ENCODE assay signal across 9 cellular contexts in genomic region chr1:204684551-204685235, GRCh38. TPM values are rescaled to one million over a fixed set of nuclear protein-coding genes. Genes with fewer than 3 reads are reported as not detected.
A peak's percentile ranks its signal among the peaks of the same experiment; 100 is the strongest.
DNase-seq lines count a peak whose midpoint lies in the region; ATAC-seq and TF ChIP-seq lines count a peak whose summit lies in the region.
"Had no signal": no experiment of that assay in that cellular context is flagged by ENCODE, and none has a peak within 500 bp of the region (broad histone marks: within the 10 kb centered on the region; RNA-seq: fewer than 3 reads in every experiment).

No MANE protein-coding gene starts in this region.

- TF ChIP-seq CTCF in activated B cell treated with CpG ODN at 0.5 μM for 24 hours (IDR thresholded peaks at IDR 0.05), result no peak

- H3K9me3 ChIP-seq in iPS-20b (ENCODE audit: insufficient read depth, low read depth, low read length), result no peaks in the 10 kb centered on the region

- no peaks in the 10 kb centered on the region for H3K36me3 ChIP-seq in iPS-20b (ENCODE audit: insufficient read depth, low read depth, low read length)

- no peak overlapping the region for H3K27ac Mint-ChIP-seq in activated B cell treated with CpG ODN at 0.5 μM for 24 hours
- H3K27ac Mint-ChIP-seq in stimulated activated effector memory CD8-positive, alpha-beta T cell treated with anti-CD3 and anti-CD28 coated beads, Interleukin-12 subunit alpha, Interleukin-12 subunit beta, amount 100 ng/mL, for 72 hours, result no peak overlapping the region

- H3K4me1 ChIP-seq in iPS-20b (ENCODE audit: insufficient read depth, low read length), result peaks cover 4% of the 10 kb centered on the region; the same call in 1 of the 2 replicates

- H3K27me3 ChIP-seq in iPS-20b (ENCODE audit: insufficient read depth, low read length), result peaks cover 76% of the 10 kb centered on the region

- no peak overlapping the region for H3K27ac ChIP-seq in iPS-20b (ENCODE audit: low read length)

- ATAC-seq in activated B cell treated with CpG ODN at 0.5 μM for 24 hours (ENCODE audit: low read depth), result no peak
- ATAC-seq in stimulated activated effector memory CD8-positive, alpha-beta T cell treated with anti-CD3 and anti-CD28 coated beads, Interleukin-12 subunit alpha, Interleukin-12 subunit beta, amount 100 ng/mL, for 72 hours, result no peak
- no peak for ATAC-seq in GM21723 (IDR thresholded peaks at IDR 0.05; ENCODE audit: unreplicated experiment)

- H3K36me3 Mint-ChIP-seq in activated B cell treated with CpG ODN at 0.5 μM for 24 hours (ENCODE audit: low read depth), result no peaks in the 10 kb centered on the region
- H3K36me3 Mint-ChIP-seq in stimulated activated effector memory CD8-positive, alpha-beta T cell treated with anti-CD3 and anti-CD28 coated beads, Interleukin-12 subunit alpha, Interleukin-12 subunit beta, amount 100 ng/mL, for 72 hours, result no peaks in the 10 kb centered on the region

- DNase-seq in NCI-H1092 treated with DMSO at 0.1 percent for 48 hours (lab: John Stamatoyannopoulos, UW), result peak; percentile 63
- no peak for DNase-seq in NCI-H1092 (lab: John Stamatoyannopoulos, UW)
- DNase-seq in activated B cell treated with CpG ODN at 0.5 μM for 24 hours, result no peak
- DNase-seq in stimulated activated effector memory CD8-positive, alpha-beta T cell treated with anti-CD3 and anti-CD28 coated beads, Interleukin-12 subunit alpha, Interleukin-12 subunit beta, amount 100 ng/mL, for 72 hours (ENCODE audit: low spot score in 2 of 2), result no peak
- no peak for DNase-seq in mucosa of gallbladder (ENCODE audit: low spot score)
- no peak for DNase-seq in AG08395 (ENCODE audit: low spot score)

- POLR2A ChIA-PET in activated B cell treated with CpG ODN at 0.5 μM for 24 hours (lab: Charles Lee), result no interaction called here

- H3K9ac ChIP-seq in iPS-20b (ENCODE audit: low read depth, low read length), result no peak overlapping the region; the same call in 1 of the 2 replicates

- intact Hi-C loops in activated B cell treated with CpG ODN at 0.5 μM for 24 hours (cut with micrococcal nuclease), result loop anchor here (1.0 kb wide), 1 partner anchor 16 kb away; no protein-coding TSS in a partner anchor

- peak overlapping the region; percentile 67 for H3K4me3 Mint-ChIP-seq in activated B cell treated with CpG ODN at 0.5 μM for 24 hours
- H3K4me3 Mint-ChIP-seq in stimulated activated effector memory CD8-positive, alpha-beta T cell treated with anti-CD3 and anti-CD28 coated beads, Interleukin-12 subunit alpha, Interleukin-12 subunit beta, amount 100 ng/mL, for 72 hours, result peak overlapping the region; percentile 9

- peaks cover 13% of the 10 kb centered on the region for H3K4me1 Mint-ChIP-seq in activated B cell treated with CpG ODN at 0.5 μM for 24 hours
- H3K4me1 Mint-ChIP-seq in stimulated activated effector memory CD8-positive, alpha-beta T cell treated with anti-CD3 and anti-CD28 coated beads, Interleukin-12 subunit alpha, Interleukin-12 subunit beta, amount 100 ng/mL, for 72 hours, result peaks cover 12% of the 10 kb centered on the region

- CTCF ChIA-PET in activated B cell treated with CpG ODN at 0.5 μM for 24 hours (lab: Charles Lee), result no interaction called here

- peaks cover 56% of the 10 kb centered on the region for H3K27me3 Mint-ChIP-seq in activated B cell treated with CpG ODN at 0.5 μM for 24 hours

- peak overlapping the region; percentile 81 for H3K4me3 ChIP-seq in iPS-20b (ENCODE audit: low read length)

- no peaks in the 10 kb centered on the region for H3K9me3 Mint-ChIP-seq in activated B cell treated with CpG ODN at 0.5 μM for 24 hours
- no peaks in the 10 kb centered on the region for H3K9me3 Mint-ChIP-seq in stimulated activated effector memory CD8-positive, alpha-beta T cell treated with anti-CD3 and anti-CD28 coated beads, Interleukin-12 subunit alpha, Interleukin-12 subunit beta, amount 100 ng/mL, for 72 hours

RNA-seq across cellular contexts. Expression of gene LRRN2, which starts 0.8 kb away (rescaled TPM):
- total RNA-seq in activated B cell treated with CpG ODN at 0.5 μM for 24 hours, result not detected in 2 replicates
- total RNA-seq in mucosa of gallbladder, result 2.4 TPM
- total RNA-seq: LHCN-M2 had no signal
